Comparison of ENCODE assay signal across 12 cellular contexts in the genomic region with DNA sequence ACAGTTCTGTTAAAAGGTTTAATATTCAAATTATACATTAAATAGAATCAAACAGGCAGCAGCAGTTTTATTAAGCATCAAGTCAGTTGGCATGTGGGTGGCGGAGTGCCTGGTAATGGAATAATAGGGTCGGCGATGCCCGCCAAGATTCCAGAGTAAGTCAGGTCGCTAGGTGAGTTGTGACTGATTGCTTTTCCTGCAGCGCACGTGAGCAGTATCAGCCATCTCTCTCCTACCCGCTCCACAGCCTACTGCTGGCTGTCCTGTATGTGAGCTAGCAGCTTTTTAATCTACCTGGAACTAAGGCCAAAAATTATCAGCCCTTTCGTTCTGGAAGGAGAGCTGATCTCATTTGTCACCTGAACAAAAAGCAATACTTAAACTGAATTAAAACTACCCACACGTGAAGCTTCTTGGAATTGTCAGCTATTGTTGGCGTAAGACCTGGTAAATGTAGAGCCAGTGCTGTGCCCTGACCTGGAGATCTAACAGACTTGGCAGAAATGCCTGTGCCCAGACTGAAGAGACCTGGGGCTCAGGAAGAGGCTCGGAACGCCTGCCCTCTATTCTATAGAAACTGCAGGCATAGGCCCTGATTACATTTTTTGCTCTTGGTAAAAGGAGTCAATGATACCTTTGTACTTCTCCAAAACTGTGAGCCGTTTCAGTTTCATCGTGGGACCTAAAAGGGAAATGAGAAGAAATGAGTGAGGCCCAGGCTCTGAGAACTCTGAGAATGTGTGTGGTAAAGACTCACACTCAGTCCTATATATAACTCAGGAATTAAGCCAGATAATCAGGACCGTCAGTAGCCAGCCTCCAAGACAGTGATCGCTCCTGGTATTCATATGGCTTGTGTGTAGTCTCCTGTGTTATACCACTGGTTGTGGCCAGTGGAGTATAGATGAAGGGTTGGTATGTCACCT. TPM values are rescaled to one million over a fixed set of nuclear protein-coding genes. Genes with fewer than 3 reads are reported as not detected.
A peak's percentile ranks its signal among the peaks of the same experiment; 100 is the strongest.
DNase-seq lines count a peak whose midpoint lies in the region; ATAC-seq, FAIRE-seq and TF ChIP-seq lines count a peak whose summit lies in the region.
"Had no signal": no experiment of that assay in that cellular context is flagged by ENCODE, and none has a peak within 500 bp of the region (broad histone marks: within the 10 kb centered on the region; RNA-seq: fewer than 3 reads in every experiment).

No MANE protein-coding gene starts in this region.

- POLR2A ChIA-PET in CD4-positive, alpha-beta memory T cell (lab: Charles Lee; ENCODE audit: partially characterized antibody): interaction anchor here (0.9 kb wide), 1 partner anchor 22 kb away, joined by 3 read pairs; a partner anchor contains a TSS

- no peak for TF ChIP-seq POLR2A in uterus (IDR thresholded peaks at IDR 0.05)

- H3K27ac ChIP-seq in left lung: no peak overlapping the region
- no peak overlapping the region for H3K27ac ChIP-seq in uterus
- no peak overlapping the region for H3K27ac ChIP-seq in CD4-positive, alpha-beta memory T cell (ENCODE audit: low read depth, low read length)
- H3K27ac ChIP-seq: lower lobe of right lung had no signal

- H3K27ac Mint-ChIP-seq in CD4-positive, alpha-beta memory T cell: peak overlapping the region in 1 of 7 donors; percentile 13

- H3K36me3 Mint-ChIP-seq in CD4-positive, alpha-beta memory T cell: peaks cover 51 to 55% of the 10 kb centered on the region in 2 donors

- intact Hi-C loops in left lung (cut with DNase I): no loop called here
- intact Hi-C loops in uterus (cut with DNase I; ENCODE audit: low total_unique reads): no loop called here
- intact Hi-C loops in CD4-positive, alpha-beta memory T cell (cut with micrococcal nuclease): no loop called here

- DNase-seq in GM18507 (ENCODE audit: extremely low spot score, insufficient read length, low read depth) (no peak), left lung (no peak), dedifferentiated amniotic fluid mesenchymal stem cell (ENCODE audit: extremely low spot score) (no peak), uterus (no peak), NCI-H1694 treated with DMSO at 0.1 percent for 48 hours (lab: John Stamatoyannopoulos, UW) (no peak)
- no peak for DNase-seq in CD4-positive, alpha-beta memory T cell
- DNase-seq: activated effector memory CD4-positive, alpha-beta T cell treated with Interleukin-2 at 50 U/mL for 16 hours; IMR-90; lower lobe of right lung; SHP77 treated with DMSO at 0.1 percent for 48 hours had no signal

- H3K36me3 ChIP-seq in left lung (peaks cover 0 to 68% of the 10 kb centered on the region in 2 donors), uterus (no peaks in the 10 kb centered on the region)
- H3K36me3 ChIP-seq in CD4-positive, alpha-beta memory T cell (ENCODE audit: insufficient read depth, low read length): peaks cover 34% of the 10 kb centered on the region

- no peaks in the 10 kb centered on the region for H3K9me3 ChIP-seq in left lung
- H3K9me3 ChIP-seq in uterus: no peaks in the 10 kb centered on the region
- no peaks in the 10 kb centered on the region for H3K9me3 ChIP-seq in CD4-positive, alpha-beta memory T cell (ENCODE audit: control insufficient read depth in 1 of 2, low read length in 2 of 2)
- H3K9me3 ChIP-seq: lower lobe of right lung had no signal

- H3K4me1 ChIP-seq in left lung (peaks cover 0 to 3% of the 10 kb centered on the region in 2 donors), uterus (no peaks in the 10 kb centered on the region)
- H3K4me1 ChIP-seq in CD4-positive, alpha-beta memory T cell (ENCODE audit: insufficient read depth, low read length): peaks cover 20% of the 10 kb centered on the region
- H3K4me1 ChIP-seq: lower lobe of right lung had no signal

- ATAC-seq in GM21619 (IDR thresholded peaks at IDR 0.05; ENCODE audit: unreplicated experiment) (peak; percentile 61), HG03521 (IDR thresholded peaks at IDR 0.05; ENCODE audit: unreplicated experiment) (peak; percentile 52), left lung (peak; percentile 15)

- no peaks in the 10 kb centered on the region for H3K27me3 Mint-ChIP-seq in CD4-positive, alpha-beta memory T cell

- no peaks in the 10 kb centered on the region for H3K9me3 Mint-ChIP-seq in CD4-positive, alpha-beta memory T cell

- H3K27me3 ChIP-seq in left lung: no peaks in the 10 kb centered on the region
- H3K27me3 ChIP-seq in uterus: no peaks in the 10 kb centered on the region
- H3K27me3 ChIP-seq in CD4-positive, alpha-beta memory T cell (ENCODE audit: insufficient read depth, low read length): no peaks in the 10 kb centered on the region

- CTCF ChIA-PET in CD4-positive, alpha-beta memory T cell (lab: Charles Lee; ENCODE audit: partially characterized antibody): interaction anchor here (0.5 to 1.8 kb wide), 4 partner anchors 23 to 204 kb away, joined by 3 to 5 read pairs (median 3); no protein-coding TSS in a partner anchor

- peak; percentile 94 for FAIRE-seq in GM18507 (lab: Jason Lieb, UNC)

- no peak overlapping the region for H3K4me3 ChIP-seq in left lung
- H3K4me3 ChIP-seq in uterus: no peak overlapping the region
- H3K4me3 ChIP-seq in CD4-positive, alpha-beta memory T cell (ENCODE audit: low read length in 2 of 2): no peak overlapping the region
- H3K4me3 ChIP-seq: lower lobe of right lung had no signal

- H3K4me1 Mint-ChIP-seq in CD4-positive, alpha-beta memory T cell: peaks cover 16 to 34% (median 25%) of the 10 kb centered on the region in 4 donors

- TF ChIP-seq CTCF in left lung (IDR thresholded peaks at IDR 0.05): no peak
- no peak for TF ChIP-seq CTCF in uterus (IDR thresholded peaks at IDR 0.05)

- H3K4me3 Mint-ChIP-seq in CD4-positive, alpha-beta memory T cell: no peak overlapping the region

RNA-seq across cellular contexts. Expression of a gene that starts 21.9 kb away (rescaled TPM):
- total RNA-seq in left lung (10 to 100 TPM; 60.3 to 81.1 TPM), uterus (100 to 1,000 TPM in 1 of 4 donors, 10 to 100 TPM in 3; 60.1 to 118 (median 86.4) TPM)
- total RNA-seq in CD4-positive, alpha-beta memory T cell: 10 to 100 TPM; 45.1 to 46.8 TPM
- 10 to 100 TPM; 39.7 to 69.1 TPM for polyA plus RNA-seq in CD4-positive, alpha-beta memory T cell

RNA-seq across cellular contexts. Expression of a gene that starts 39.9 kb away (rescaled TPM):
- total RNA-seq in left lung: 1 to 10 TPM; 1.3 to 3.5 TPM
- 10 to 100 TPM in 2 of 4 donors, 1 to 10 TPM in 2; 4.4 to 11.3 (median 7.8) TPM for total RNA-seq in uterus
- 1 to 10 TPM; 1.0 to 1.7 TPM for total RNA-seq in CD4-positive, alpha-beta memory T cell
- 1 to 10 TPM in 1 of 2 donors, under 1 TPM in 1; 0.56 to 2.2 TPM for polyA plus RNA-seq in CD4-positive, alpha-beta memory T cell
